In genomic region chr1:196743244-196743643, GRCh38 we compare ENCODE assay signal across 9 cellular contexts. TPM values are rescaled to one million over a fixed set of nuclear protein-coding genes. Genes with fewer than 3 reads are reported as not detected.
DNase-seq lines count a peak whose midpoint lies in the region; ATAC-seq and TF ChIP-seq lines count a peak whose summit lies in the region.
"Not testable (repeated sequence)": the region's sequence is repeated elsewhere in the genome, so short reads cannot be mapped to it uniquely, and the experiment has no call there.
"Had no signal": no experiment of that assay in that cellular context is flagged by ENCODE, and none has a peak within 500 bp of the region (broad histone marks: within the 10 kb centered on the region; RNA-seq: fewer than 3 reads in every experiment).

No MANE protein-coding gene starts in this region.

- H3K9me2 ChIP-seq in Karpas-422 (replicated peaks; ENCODE audit: insufficient read depth, low read length), result not testable (repeated sequence)

- POLR2A ChIA-PET in Caco-2 (lab: Charles Lee), result not testable (repeated sequence)

- H3K27me3 Mint-ChIP-seq in Caco-2 (ENCODE audit: insufficient read depth, unreplicated experiment); nephron progenitor cell (ENCODE audit: low read depth, poor library complexity): not testable (repeated sequence)

- H3K36me3 ChIP-seq in Caco-2 (ENCODE audit: control insufficient read depth, insufficient read depth, low read length); Karpas-422 (ENCODE audit: insufficient read depth, low read length): not testable (repeated sequence)

- H3K4me1 ChIP-seq in Caco-2; Karpas-422 (ENCODE audit: low read length): not testable (repeated sequence)

- not testable (repeated sequence) for H3K4me3 Mint-ChIP-seq in Caco-2 (ENCODE audit: unreplicated experiment); nephron progenitor cell

- H3K9me3 Mint-ChIP-seq in Caco-2 (ENCODE audit: unreplicated experiment) (peaks cover 16% of the 10 kb centered on the region), nephron progenitor cell (peaks cover 13% of the 10 kb centered on the region)

- not testable (repeated sequence) for H2AFZ ChIP-seq in Karpas-422 (ENCODE audit: low read length)

- not testable (repeated sequence) for H3K9me3 ChIP-seq in Caco-2; Karpas-422 (ENCODE audit: low read length)

- ATAC-seq in GM18867 (IDR thresholded peaks at IDR 0.05; ENCODE audit: unreplicated experiment), result peak; percentile 94
- peak; percentile 94 for ATAC-seq in HG02870 (IDR thresholded peaks at IDR 0.05; ENCODE audit: unreplicated experiment)
- ATAC-seq in SK-N-SH treated with all-trans-retinoic acid at 6 μM for 48 hours, result peak; percentile 93

- H3K27ac Mint-ChIP-seq in Caco-2 (ENCODE audit: unreplicated experiment); nephron progenitor cell: not testable (repeated sequence)

- H3K27me3 ChIP-seq in Caco-2 (replicated peaks; ENCODE audit: control insufficient read depth, insufficient read depth, low read length); Karpas-422 (ENCODE audit: low read length): not testable (repeated sequence)

- intact Hi-C loops in Caco-2 (cut with micrococcal nuclease; ENCODE audit: unreplicated experiment), result loop anchor here (1.0 to 5.0 kb wide), 3 partner anchors 149 to 614 kb away; no protein-coding TSS in a partner anchor

- H3K79me2 ChIP-seq in Karpas-422 (ENCODE audit: low read length), result not testable (repeated sequence)

- not testable (repeated sequence) for BruUV-seq in Caco-2 (replicated peaks; lab: Mats Ljungman, UMichigan)

- H3K27ac ChIP-seq in Karpas-422 (ENCODE audit: low read length); epithelial cell of prostate: not testable (repeated sequence)

- H4K20me1 ChIP-seq in Karpas-422 (ENCODE audit: insufficient read depth, low read depth, low read length), result not testable (repeated sequence)

- CTCF ChIA-PET in Caco-2 (lab: Charles Lee), result not testable (repeated sequence)

- not testable (repeated sequence) for H3K4me3 ChIP-seq in Caco-2 (ENCODE audit: low read depth, low read length); Karpas-422 (ENCODE audit: low read length)

- H3K4me2 ChIP-seq in Karpas-422 (ENCODE audit: low read depth, low read length, poor library complexity, severe bottlenecking), result not testable (repeated sequence)

- not testable (repeated sequence) for H3K9ac ChIP-seq in Karpas-422 (ENCODE audit: low read length)

- H3K36me3 Mint-ChIP-seq in Caco-2 (ENCODE audit: insufficient read depth, unreplicated experiment); nephron progenitor cell (ENCODE audit: low read depth): not testable (repeated sequence)

- DNase-seq in Caco-2 (peak in 1 of 2 experiments; percentile 18), Karpas-422 (peak; percentile 72), NCI-H345 (lab: John Stamatoyannopoulos, UW) (peak; percentile 49), epithelial cell of prostate (ENCODE audit: low read depth, low spot score) (peak; percentile 16)
- DNase-seq in nephron progenitor cell, result not testable (repeated sequence)

- TF ChIP-seq CTCF in Caco-2 (IDR thresholded peaks at IDR 0.05; ENCODE audit: insufficient read depth in 1 of 2, low read depth in 1 of 2, low read length in 1 of 2, severe bottlenecking in 1 of 2, unreplicated experiment in 1 of 2), result peak; percentile 24 to 27
- peak; percentile 30 for TF ChIP-seq CTCF in nephron progenitor cell (IDR thresholded peaks at IDR 0.05)

- not testable (repeated sequence) for H3K4me1 Mint-ChIP-seq in Caco-2 (ENCODE audit: low read depth, unreplicated experiment); nephron progenitor cell

RNA-seq across cellular contexts. Expression of gene CFHR3, which starts 31.4 kb away (rescaled TPM):
- total RNA-seq in Caco-2 (2022), result not detected in 2 replicates
- total RNA-seq in Karpas-422 (2014; rRNA removed; shearing (Covaris generic); ENCODE audit: low replicate concordance), result not detected in 2 replicates
- total RNA-seq: body of pancreas had no signal
